ENCODE assay signal across 8 cellular contexts in the genomic region with DNA sequence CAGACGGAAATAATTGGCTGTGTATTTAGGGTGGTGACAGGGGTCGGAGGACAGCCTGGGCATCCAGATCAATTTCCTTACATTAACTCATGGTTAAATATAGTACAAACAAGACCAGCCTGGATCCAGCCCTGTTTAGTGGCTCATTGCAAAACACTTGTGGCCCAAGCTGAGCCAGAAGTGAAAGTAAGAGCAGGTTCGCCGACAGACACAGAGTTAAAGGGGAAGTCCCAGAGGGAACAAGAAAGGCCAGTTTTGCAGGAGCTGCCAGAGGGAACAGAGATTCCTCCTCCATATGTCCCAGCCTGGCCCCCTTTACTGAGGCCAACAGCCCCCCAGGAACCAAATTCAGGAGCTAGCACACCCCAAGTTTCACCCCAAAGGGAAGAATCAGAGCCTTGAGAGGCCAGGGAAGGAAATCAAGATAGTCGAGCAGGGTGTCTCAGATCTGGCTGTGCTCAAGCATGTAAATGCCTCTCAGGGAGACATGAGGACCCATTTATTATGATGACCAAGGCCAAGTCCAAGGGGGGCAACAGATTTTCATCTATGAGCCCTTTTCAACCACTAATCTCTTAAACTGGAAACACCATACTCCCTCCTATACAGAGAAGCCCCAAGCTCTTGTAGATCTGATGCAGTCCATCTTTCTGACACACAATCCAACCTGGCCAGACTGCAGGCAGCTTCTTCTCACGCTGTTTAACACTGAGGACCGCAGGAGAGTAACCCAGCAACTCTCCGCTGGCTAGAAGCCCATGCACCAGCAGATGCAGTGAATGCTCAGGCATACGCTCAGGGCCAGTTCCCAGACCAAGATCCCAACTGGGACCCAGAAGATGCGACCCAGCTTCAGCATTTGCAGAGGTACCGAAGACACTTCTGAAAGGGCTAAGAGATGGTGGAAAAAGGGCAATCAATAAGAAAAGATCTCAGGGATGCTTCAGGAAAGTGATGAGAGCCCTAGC.
DNase-seq lines count a peak whose midpoint lies in the region; ATAC-seq and TF ChIP-seq lines count a peak whose summit lies in the region.

No MANE protein-coding gene starts in this region.

- peak; percentile 95 to 97 for ATAC-seq in stimulated activated naive B cell treated with anti-CD40 and anti-IgM and Interleukin-4, amounts not matched to agents 10 μg/mL and 1 μg/mL and 100 μg/mL, for 72 hours (replicated peaks)

- H3K27ac Mint-ChIP-seq in stimulated activated naive B cell treated with anti-CD40 and anti-IgM and Interleukin-4, amounts not matched to agents 10 μg/mL and 1 μg/mL and 100 μg/mL, for 72 hours: peak overlapping the region; percentile 94

- peaks cover 25 to 27% of the 10 kb centered on the region in 2 donors for H3K4me1 Mint-ChIP-seq in stimulated activated naive B cell treated with anti-CD40 and anti-IgM and Interleukin-4, amounts not matched to agents 10 μg/mL and 1 μg/mL and 100 μg/mL, for 72 hours

- peak overlapping the region; percentile 10; the same call in 1 of the 2 replicates for H3K4me3 ChIP-seq in HFF-Myc (replicated peaks; ENCODE audit: low read depth, low read length)
- H3K4me3 ChIP-seq in adipocyte (ENCODE audit: low read length): peak overlapping the region; percentile 48

- H3K27me3 Mint-ChIP-seq in stimulated activated naive B cell treated with anti-CD40 and anti-IgM and Interleukin-4, amounts not matched to agents 10 μg/mL and 1 μg/mL and 100 μg/mL, for 72 hours: peaks cover 4 to 6% of the 10 kb centered on the region in 2 donors

- H3K4me1 ChIP-seq in adipocyte (ENCODE audit: control insufficient read depth, insufficient read depth, low read length): peaks cover 21% of the 10 kb centered on the region

- H3K9me3 ChIP-seq in adipocyte (ENCODE audit: control insufficient read depth, low read length): no peaks in the 10 kb centered on the region

- H3K27me3 ChIP-seq in adipocyte (replicated peaks; ENCODE audit: control insufficient read depth, insufficient read depth, low read length): no peaks in the 10 kb centered on the region

- no peaks in the 10 kb centered on the region for H3K36me3 ChIP-seq in adipocyte (ENCODE audit: control insufficient read depth, insufficient read depth, low read length, severe bottlenecking)

- H3K9me3 Mint-ChIP-seq in stimulated activated naive B cell treated with anti-CD40 and anti-IgM and Interleukin-4, amounts not matched to agents 10 μg/mL and 1 μg/mL and 100 μg/mL, for 72 hours: no peaks in the 10 kb centered on the region

- peak overlapping the region; percentile 62 for H3K9ac ChIP-seq in adipocyte (ENCODE audit: low read length)

- H3K4me3 Mint-ChIP-seq in stimulated activated naive B cell treated with anti-CD40 and anti-IgM and Interleukin-4, amounts not matched to agents 10 μg/mL and 1 μg/mL and 100 μg/mL, for 72 hours: peak overlapping the region; percentile 81 to 84

- no peaks in the 10 kb centered on the region for H3K36me3 Mint-ChIP-seq in stimulated activated naive B cell treated with anti-CD40 and anti-IgM and Interleukin-4, amounts not matched to agents 10 μg/mL and 1 μg/mL and 100 μg/mL, for 72 hours

- TF ChIP-seq CTCF in HFF-Myc (IDR thresholded peaks at IDR 0.05; ENCODE audit: low read depth, low read length, missing control alignments): no peak

- DNase-seq in NCI-H2227 (lab: John Stamatoyannopoulos, UW; ENCODE audit: unreplicated experiment): peak; percentile 29
- DNase-seq in NCI-H2227 treated with DMSO at 0.1 percent for 48 hours (lab: John Stamatoyannopoulos, UW): no peak
- DNase-seq in HFF-Myc (ENCODE audit: extremely low read depth, low read depth): no peak
- DNase-seq in NAMALWA (ENCODE audit: low spot score): peak; percentile 72
- DNase-seq in adipocyte (ENCODE audit: low read depth): peak; percentile 88
- DNase-seq in kidney tubule cell (ENCODE audit: low spot score): peak; percentile 71
- DNase-seq in stimulated activated naive B cell treated with anti-CD40 and anti-IgM and Interleukin-4, amounts not matched to agents 10 μg/mL and 1 μg/mL and 100 μg/mL, for 72 hours: peak; percentile 53
- no peak for DNase-seq in activated gamma-delta T cell treated with Interleukin-2 at 50 U/mL for 16 hours

Comparison
In these comparisons a context has a peak if more than half of its experiments do, and no peak if none do; other contexts are left out.
1. DNase-seq: peak in NCI-H2227 (single experiment), NAMALWA (single experiment), adipocyte (single experiment), kidney tubule cell (single experiment) and stimulated activated naive B cell treated with anti-CD40 and anti-IgM and Interleukin-4, amounts not matched to agents 10 μg/mL and 1 μg/mL and 100 μg/mL, for 72 hours (single experiment); none in NCI-H2227 treated with DMSO at 0.1 percent for 48 hours (single experiment), HFF-Myc (single experiment) and activated gamma-delta T cell treated with Interleukin-2 at 50 U/mL for 16 hours (single experiment).